ENCODE assay signal across 1 cellular context in genomic region chr4:158553364-158553763, GRCh38.
TF ChIP-seq lines count a peak whose summit lies in the region.

No MANE protein-coding gene starts in this region.

TF ChIP-seq in H1, 55 proteins besides CTCF, POLR2A, EP300 and RAD21 (continued from another document):
- TF ChIP-seq CHD7 (IDR thresholded peaks at IDR 0.05; ENCODE audit: insufficient replicate concordance, low read length) (no peak), SIX5 (IDR thresholded peaks at IDR 0.05; ENCODE audit: low read depth, low read length) (no peak), BACH1 (IDR thresholded peaks at IDR 0.05; ENCODE audit: low read length) (no peak), KDM4A (IDR thresholded peaks at IDR 0.05; ENCODE audit: low read depth, low read length, severe bottlenecking) (no peak), CHD1 (IDR thresholded peaks at IDR 0.05; ENCODE audit: low read depth, low read length) (no peak), GTF2F1 (IDR thresholded peaks at IDR 0.05; ENCODE audit: borderline replicate concordance, low read depth, low read length) (no peak), NRF1 (IDR thresholded peaks at IDR 0.05; ENCODE audit: low read depth, low read length) (no peak), KDM5A (IDR thresholded peaks at IDR 0.05; ENCODE audit: low read length) (no peak), SP2 (IDR thresholded peaks at IDR 0.05; ENCODE audit: low read length) (no peak), SRF (IDR thresholded peaks at IDR 0.05; ENCODE audit: low read depth, low read length) (no peak), USF2 (IDR thresholded peaks at IDR 0.05; ENCODE audit: low read length) (no peak), JUN (IDR thresholded peaks at IDR 0.05; ENCODE audit: low read depth, low read length) (no peak), HDAC2 (IDR thresholded peaks at IDR 0.05; ENCODE audit: borderline replicate concordance in 1 of 2, low read depth in 2 of 2, low read length in 2 of 2) (no peak), MAX (IDR thresholded peaks at IDR 0.05) (no peak), SP4 (IDR thresholded peaks at IDR 0.05; ENCODE audit: low read length) (no peak)
- TF ChIP-seq, protein P1, sequence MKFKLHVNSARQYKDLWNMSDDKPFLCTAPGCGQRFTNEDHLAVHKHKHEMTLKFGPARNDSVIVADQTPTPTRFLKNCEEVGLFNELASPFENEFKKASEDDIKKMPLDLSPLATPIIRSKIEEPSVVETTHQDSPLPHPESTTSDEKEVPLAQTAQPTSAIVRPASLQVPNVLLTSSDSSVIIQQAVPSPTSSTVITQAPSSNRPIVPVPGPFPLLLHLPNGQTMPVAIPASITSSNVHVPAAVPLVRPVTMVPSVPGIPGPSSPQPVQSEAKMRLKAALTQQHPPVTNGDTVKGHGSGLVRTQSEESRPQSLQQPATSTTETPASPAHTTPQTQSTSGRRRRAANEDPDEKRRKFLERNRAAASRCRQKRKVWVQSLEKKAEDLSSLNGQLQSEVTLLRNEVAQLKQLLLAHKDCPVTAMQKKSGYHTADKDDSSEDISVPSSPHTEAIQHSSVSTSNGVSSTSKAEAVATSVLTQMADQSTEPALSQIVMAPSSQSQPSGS (IDR thresholded peaks at IDR 0.05; ENCODE audit: low read length): no peak
